8 cellular contexts compared by ENCODE assay signal in genomic region chr13:33543631-33544030, GRCh38.
A peak's percentile ranks its signal among the peaks of the same experiment; 100 is the strongest.
DNase-seq lines count a peak whose midpoint lies in the region; ATAC-seq and TF ChIP-seq lines count a peak whose summit lies in the region.

No MANE protein-coding gene starts in this region.

- H3F3A ChIP-seq in GM23248 (ENCODE audit: insufficient read depth), result peaks cover 38% of the 10 kb centered on the region

- in situ Hi-C loops in GM23248 (cut with MboI), result loop anchor here (10.0 to 25.0 kb wide), 2 partner anchors 171 to 956 kb away; partner anchors contain the start of gene PDS5B

- WGBS in GM23248 (ENCODE audit: low coverage in 1 of 2, low lambda C conversion rate in 2 of 2, missing lambda C conversion rate in 2 of 2), 2 experiments, result 5 to 9% methylated on average over 2 of the region's 2 CpGs
- 45% methylated on average over 2 of the region's 2 CpGs for WGBS in hepatocyte (ENCODE audit: low lambda C conversion rate, missing lambda C conversion rate)

- H3K9ac ChIP-seq in GM23248, result peak overlapping the region; percentile 91

- H3K4me3 ChIP-seq in GM23248, result peak overlapping the region; percentile 80
- peak overlapping the region; percentile 92 for H3K4me3 ChIP-seq in WERI-Rb-1 (ENCODE audit: low read depth, low read length)
- peak overlapping the region; percentile 30 for H3K4me3 ChIP-seq in hepatocyte

- H3K36me3 ChIP-seq in GM23248 (ENCODE audit: low read depth) (no peaks in the 10 kb centered on the region), WERI-Rb-1 (no peaks in the 10 kb centered on the region), hepatocyte (replicated peaks; ENCODE audit: insufficient read depth, low read depth) (no peaks in the 10 kb centered on the region)

- H2AFZ ChIP-seq in GM23248 (peak overlapping the region; percentile 95), hepatocyte (peak overlapping the region; percentile 76)

- peaks cover 31% of the 10 kb centered on the region for H3K4me1 ChIP-seq in GM23248 (ENCODE audit: insufficient read depth)
- H3K4me1 ChIP-seq in hepatocyte (ENCODE audit: insufficient read depth), result peaks cover 25% of the 10 kb centered on the region

- H3K4me3 Mint-ChIP-seq in stimulated activated effector memory CD8-positive, alpha-beta T cell treated with anti-CD3 and anti-CD28 coated beads, Interleukin-12 subunit alpha, Interleukin-12 subunit beta, amount 100 ng/mL, for 72 hours, result peak overlapping the region; percentile 84

- H3K27me3 ChIP-seq in GM23248 (replicated peaks; ENCODE audit: insufficient read depth), result no peaks in the 10 kb centered on the region
- no peaks in the 10 kb centered on the region for H3K27me3 ChIP-seq in WERI-Rb-1 (ENCODE audit: insufficient read depth, low read depth, severe bottlenecking)
- no peaks in the 10 kb centered on the region for H3K27me3 ChIP-seq in hepatocyte

- peaks cover 30% of the 10 kb centered on the region for H3K4me1 Mint-ChIP-seq in stimulated activated effector memory CD8-positive, alpha-beta T cell treated with anti-CD3 and anti-CD28 coated beads, Interleukin-12 subunit alpha, Interleukin-12 subunit beta, amount 100 ng/mL, for 72 hours

- H3K27ac ChIP-seq in 22Rv1, result peak overlapping the region; percentile 100
- H3K27ac ChIP-seq in GM23248, result peak overlapping the region; percentile 96
- H3K27ac ChIP-seq in WERI-Rb-1, result peak overlapping the region; percentile 97
- H3K27ac ChIP-seq in hepatocyte, result peak overlapping the region; percentile 97

- TF ChIP-seq CTCF in 22Rv1 (IDR thresholded peaks at IDR 0.05), result no peak
- no peak for TF ChIP-seq CTCF in WERI-Rb-1 (IDR thresholded peaks at IDR 0.05; ENCODE audit: low read depth, low read length)
- no peak for TF ChIP-seq CTCF in hepatocyte (IDR thresholded peaks at IDR 0.05; ENCODE audit: poor library complexity)

- H3K9me2 ChIP-seq in GM23248 (ENCODE audit: insufficient read depth) (no peaks in the 10 kb centered on the region), hepatocyte (replicated peaks; ENCODE audit: insufficient read depth) (no peaks in the 10 kb centered on the region)

- H3K4me2 ChIP-seq in GM23248 (ENCODE audit: unreplicated experiment) (peak overlapping the region; percentile 93), hepatocyte (peak overlapping the region; percentile 73)

- H4K20me1 ChIP-seq in GM23248 (ENCODE audit: insufficient read depth) (no peaks in the 10 kb centered on the region), hepatocyte (ENCODE audit: insufficient read depth, poor library complexity, severe bottlenecking) (no peaks in the 10 kb centered on the region)

- no peaks in the 10 kb centered on the region for H3K79me2 ChIP-seq in GM23248 (ENCODE audit: insufficient read depth)
- H3K79me2 ChIP-seq in hepatocyte, result no peaks in the 10 kb centered on the region

- no peaks in the 10 kb centered on the region for H3K9me3 ChIP-seq in GM23248 (ENCODE audit: low read depth)
- no peaks in the 10 kb centered on the region for H3K9me3 ChIP-seq in WERI-Rb-1 (ENCODE audit: severe bottlenecking)
- no peaks in the 10 kb centered on the region for H3K9me3 ChIP-seq in hepatocyte (ENCODE audit: low read depth)

- no peak for ATAC-seq in stimulated activated effector memory CD8-positive, alpha-beta T cell treated with anti-CD3 and anti-CD28 coated beads, Interleukin-12 subunit alpha, Interleukin-12 subunit beta, amount 100 ng/mL, for 72 hours
- ATAC-seq in GM21576 (IDR thresholded peaks at IDR 0.05; ENCODE audit: unreplicated experiment), result no peak
- ATAC-seq in HG03097 (IDR thresholded peaks at IDR 0.05; ENCODE audit: low FRiP score, unreplicated experiment), result no peak

- no peaks in the 10 kb centered on the region for H3K9me3 Mint-ChIP-seq in stimulated activated effector memory CD8-positive, alpha-beta T cell treated with anti-CD3 and anti-CD28 coated beads, Interleukin-12 subunit alpha, Interleukin-12 subunit beta, amount 100 ng/mL, for 72 hours

- peaks cover 24% of the 10 kb centered on the region for H3K36me3 Mint-ChIP-seq in stimulated activated effector memory CD8-positive, alpha-beta T cell treated with anti-CD3 and anti-CD28 coated beads, Interleukin-12 subunit alpha, Interleukin-12 subunit beta, amount 100 ng/mL, for 72 hours

- DNase-seq in GM23248 (peak; percentile 34), WERI-Rb-1 (no peak), hepatocyte (ENCODE audit: low spot score) (peak; percentile 18)
- DNase-seq in stimulated activated effector memory CD8-positive, alpha-beta T cell treated with anti-CD3 and anti-CD28 coated beads, Interleukin-12 subunit alpha, Interleukin-12 subunit beta, amount 100 ng/mL, for 72 hours (ENCODE audit: low spot score in 2 of 2), result no peak
- DNase-seq in activated CD4-positive, alpha-beta T cell treated with anti-CD3 and anti-CD28 coated beads for 48 hours, result no peak

- H3K27ac Mint-ChIP-seq in stimulated activated effector memory CD8-positive, alpha-beta T cell treated with anti-CD3 and anti-CD28 coated beads, Interleukin-12 subunit alpha, Interleukin-12 subunit beta, amount 100 ng/mL, for 72 hours, result peak overlapping the region; percentile 97

Comparison
In these comparisons a context has a peak if more than half of its experiments do, and no peak if none do; other contexts are left out.
1. DNase-seq: peak in GM23248 (single experiment) and hepatocyte (single experiment); none in WERI-Rb-1 (single experiment), stimulated activated effector memory CD8-positive, alpha-beta T cell treated with anti-CD3 and anti-CD28 coated beads, Interleukin-12 subunit alpha, Interleukin-12 subunit beta, amount 100 ng/mL, for 72 hours (0 of 2) and activated CD4-positive, alpha-beta T cell treated with anti-CD3 and anti-CD28 coated beads for 48 hours (single experiment).
2. H3K4me3 ChIP-seq: peak in every context shown above with its lines; median percentile 92 in WERI-Rb-1; 80 in GM23248; 30 in hepatocyte.
3. Peak in every context shown above with its lines, with median percentiles within 50 percentile points of each other: H3K27ac ChIP-seq.